Comparison of ENCODE assay signal across 27 cellular contexts in genomic region chr2:9282713-9283112, GRCh38.
DNase-seq lines count a peak whose midpoint lies in the region; ATAC-seq, FAIRE-seq and TF ChIP-seq lines count a peak whose summit lies in the region.
"Had no signal": no experiment of that assay in that cellular context is flagged by ENCODE, and none has a peak within 500 bp of the region (broad histone marks: within the 10 kb centered on the region; RNA-seq: fewer than 3 reads in every experiment).

No MANE protein-coding gene starts in this region.

- DNase-seq in NCI-H69 (lab: John Stamatoyannopoulos, UW) (peak; percentile 54), glutamatergic neuron (no peak), psoas muscle (no peak), AG08396 (ENCODE audit: low spot score) (no peak), RCC 7860 (ENCODE audit: low spot score) (no peak)
- no peak for DNase-seq in effector memory CD8-positive, alpha-beta T cell
- DNase-seq: activated B cell treated with CpG ODN at 0.5 μM for 24 hours; activated CD4-positive, alpha-beta T cell treated with anti-CD3 and anti-CD28 coated beads, Interleukin-2, amount 50 U/mL, for 1 hour; activated naive CD4-positive, alpha-beta T cell; activated T-cell treated with anti-CD3 and anti-CD28 coated beads, Interleukin-2, amount 50 U/mL, for 4 hours; brain microvascular endothelial cell; effector CD4-positive, alpha-beta T cell; MG63; NCI-H1105 treated with DMSO at 0.1 percent for 48 hours; SIG-M5; stimulated activated CD4-positive, alpha-beta T cell treated with anti-CD3 and anti-CD28 coated beads, Interleukin-4, amount 100 ng/mL, for 4 hours; stimulated activated naive B cell treated with anti-CD40 and anti-IgM and Interleukin-4, amounts not matched to agents 10 μg/mL and 1 μg/mL and 100 μg/mL, for 72 hours; SW 1271; testis had no signal

- intact Hi-C loops in psoas muscle (cut with DNase I), result no loop called here

- H3K27me3 ChIP-seq in BLaER1 treated with 17β-estradiol and CSF1 and Interleukin-3, amounts not matched to agents 10 nM and 100 nM, result no peaks in the 10 kb centered on the region
- no peaks in the 10 kb centered on the region for H3K27me3 ChIP-seq in psoas muscle (ENCODE audit: insufficient read depth in 3 of 3, low read length in 2 of 3)
- H3K27me3 ChIP-seq: brain microvascular endothelial cell, MG63, neural progenitor cell, testis had no signal

- no peak overlapping the region for H3K4me3 ChIP-seq in BLaER1 treated with 17β-estradiol and CSF1 and Interleukin-3, amounts not matched to agents 10 nM and 100 nM
- peak overlapping the region; percentile 3 for H3K4me3 ChIP-seq in psoas muscle
- H3K4me3 ChIP-seq: GM12878, K562, MG63, neural progenitor cell, testis had no signal

- H3K9me3 Mint-ChIP-seq in glutamatergic neuron (ENCODE audit: unreplicated experiment), result no peaks in the 10 kb centered on the region
- H3K9me3 Mint-ChIP-seq in effector memory CD8-positive, alpha-beta T cell, result no peaks in the 10 kb centered on the region
- H3K9me3 Mint-ChIP-seq: activated B cell treated with CpG ODN at 0.5 μM for 24 hours; activated T-cell treated with anti-CD3 and anti-CD28 coated beads, Interleukin-2, amount 50 U/mL, for 4 hours; neural progenitor cell; stimulated activated naive B cell treated with anti-CD40 and anti-IgM and Interleukin-4, amounts not matched to agents 10 μg/mL and 1 μg/mL and 100 μg/mL, for 72 hours had no signal

- no peak for FAIRE-seq in RCC 7860 (lab: Jason Lieb, UNC)
- FAIRE-seq: D721Med, GM12878, islet of Langerhans, K562 had no signal

- no peak overlapping the region for H3K27ac ChIP-seq in BLaER1 treated with 17β-estradiol and CSF1 and Interleukin-3, amounts not matched to agents 10 nM and 100 nM
- peak overlapping the region; percentile 36 for H3K27ac ChIP-seq in psoas muscle
- H3K27ac ChIP-seq: brain microvascular endothelial cell, neural progenitor cell, testis had no signal

- H3K4me1 Mint-ChIP-seq in glutamatergic neuron (ENCODE audit: low read depth, unreplicated experiment), result peaks cover 23% of the 10 kb centered on the region
- H3K4me1 Mint-ChIP-seq in effector memory CD8-positive, alpha-beta T cell (ENCODE audit: low read depth in 2 of 2), result no peaks in the 10 kb centered on the region
- H3K4me1 Mint-ChIP-seq: activated B cell treated with CpG ODN at 0.5 μM for 24 hours; stimulated activated naive B cell treated with anti-CD40 and anti-IgM and Interleukin-4, amounts not matched to agents 10 μg/mL and 1 μg/mL and 100 μg/mL, for 72 hours had no signal

- TF ChIP-seq CTCF in glutamatergic neuron (IDR thresholded peaks at IDR 0.05; ENCODE audit: partially characterized antibody, unreplicated experiment), result no peak
- TF ChIP-seq CTCF in psoas muscle (IDR thresholded peaks at IDR 0.05), result no peak

- no peak overlapping the region for H3K4me3 Mint-ChIP-seq in glutamatergic neuron (ENCODE audit: unreplicated experiment)
- no peak overlapping the region for H3K4me3 Mint-ChIP-seq in effector memory CD8-positive, alpha-beta T cell
- H3K4me3 Mint-ChIP-seq: activated B cell treated with CpG ODN at 0.5 μM for 24 hours; activated T-cell treated with anti-CD3 and anti-CD28 coated beads, Interleukin-2, amount 50 U/mL, for 4 hours; neural progenitor cell; stimulated activated naive B cell treated with anti-CD40 and anti-IgM and Interleukin-4, amounts not matched to agents 10 μg/mL and 1 μg/mL and 100 μg/mL, for 72 hours had no signal

- WGBS in psoas muscle, 3 donors, result 52 to 62% (median 57%) methylated on average over 2 of the region's 2 CpGs

- peaks cover 14 to 78% (median 52%) of the 10 kb centered on the region in 11 experiments; a peak in 20 of 22 replicates for H3K36me3 ChIP-seq in BLaER1 treated with 17β-estradiol and CSF1 and Interleukin-3, amounts not matched to agents 10 nM and 100 nM
- no peaks in the 10 kb centered on the region for H3K36me3 ChIP-seq in psoas muscle (ENCODE audit: insufficient read depth in 1 of 2, low read depth in 1 of 2)
- H3K36me3 ChIP-seq: neural progenitor cell had no signal

- peak overlapping the region; percentile 44 for H3K27ac Mint-ChIP-seq in glutamatergic neuron (ENCODE audit: unreplicated experiment)
- no peak overlapping the region for H3K27ac Mint-ChIP-seq in effector memory CD8-positive, alpha-beta T cell
- H3K27ac Mint-ChIP-seq: activated B cell treated with CpG ODN at 0.5 μM for 24 hours; neural progenitor cell; stimulated activated naive B cell treated with anti-CD40 and anti-IgM and Interleukin-4, amounts not matched to agents 10 μg/mL and 1 μg/mL and 100 μg/mL, for 72 hours had no signal

- H3K36me3 Mint-ChIP-seq in glutamatergic neuron (ENCODE audit: unreplicated experiment), result no peaks in the 10 kb centered on the region
- no peaks in the 10 kb centered on the region for H3K36me3 Mint-ChIP-seq in effector memory CD8-positive, alpha-beta T cell (ENCODE audit: insufficient read depth)
- H3K36me3 Mint-ChIP-seq: stimulated activated naive B cell treated with anti-CD40 and anti-IgM and Interleukin-4, amounts not matched to agents 10 μg/mL and 1 μg/mL and 100 μg/mL, for 72 hours had no signal

- peaks cover 61 to 91% (median 73%) of the 10 kb centered on the region in 10 experiments for H3K4me1 ChIP-seq in BLaER1 treated with 17β-estradiol and CSF1 and Interleukin-3, amounts not matched to agents 10 nM and 100 nM
- peaks cover 44% of the 10 kb centered on the region for H3K4me1 ChIP-seq in psoas muscle
- H3K4me1 ChIP-seq: neural progenitor cell, testis had no signal

- peaks cover 0 to 7% (median 0%) of the 10 kb centered on the region in 11 experiments; a peak in 1 of 22 replicates for H3K9me3 ChIP-seq in BLaER1 treated with 17β-estradiol and CSF1 and Interleukin-3, amounts not matched to agents 10 nM and 100 nM (replicated peaks in 1 of 11)
- H3K9me3 ChIP-seq in psoas muscle, result no peaks in the 10 kb centered on the region
- H3K9me3 ChIP-seq: MG63, testis had no signal

- no peak overlapping the region for H3K9ac ChIP-seq in BLaER1 treated with 17β-estradiol and CSF1 and Interleukin-3, amounts not matched to agents 10 nM and 100 nM
- H3K9ac ChIP-seq: neural progenitor cell had no signal

- peak in 2 of 4 donors; percentile 48 to 49 for ATAC-seq in psoas muscle
- no peak for ATAC-seq in GM18867 (IDR thresholded peaks at IDR 0.05; ENCODE audit: unreplicated experiment)
- ATAC-seq in effector memory CD8-positive, alpha-beta T cell (replicated peaks), result no peak
- ATAC-seq: activated T-cell treated with anti-CD3 and anti-CD28 coated beads, Interleukin-2, amount 50 U/mL, for 4 hours; GM12878; K562; sciatic nerve; stimulated activated naive B cell treated with anti-CD40 and anti-IgM and Interleukin-4, amounts not matched to agents 10 μg/mL and 1 μg/mL and 100 μg/mL, for 72 hours had no signal

- peaks cover 0 to 40% (median 19%) of the 10 kb centered on the region in 11 experiments; a peak in 16 of 22 replicates for H4K20me1 ChIP-seq in BLaER1 treated with 17β-estradiol and CSF1 and Interleukin-3, amounts not matched to agents 10 nM and 100 nM

- H3K27me3 Mint-ChIP-seq in glutamatergic neuron (ENCODE audit: unreplicated experiment), result peaks cover 3% of the 10 kb centered on the region
- H3K27me3 Mint-ChIP-seq in effector memory CD8-positive, alpha-beta T cell, result peaks cover 55 to 87% of the 10 kb centered on the region in 2 donors
- H3K27me3 Mint-ChIP-seq: stimulated activated naive B cell treated with anti-CD40 and anti-IgM and Interleukin-4, amounts not matched to agents 10 μg/mL and 1 μg/mL and 100 μg/mL, for 72 hours had no signal

- peak overlapping the region in 6 of 11 experiments; percentile 30 to 70 (median 62); a peak in 9 of 22 replicates for H3K4me2 ChIP-seq in BLaER1 treated with 17β-estradiol and CSF1 and Interleukin-3, amounts not matched to agents 10 nM and 100 nM
- H3K4me2 ChIP-seq: neural progenitor cell had no signal
